ENCODE assay signal across 13 cellular contexts in the genomic region with DNA sequence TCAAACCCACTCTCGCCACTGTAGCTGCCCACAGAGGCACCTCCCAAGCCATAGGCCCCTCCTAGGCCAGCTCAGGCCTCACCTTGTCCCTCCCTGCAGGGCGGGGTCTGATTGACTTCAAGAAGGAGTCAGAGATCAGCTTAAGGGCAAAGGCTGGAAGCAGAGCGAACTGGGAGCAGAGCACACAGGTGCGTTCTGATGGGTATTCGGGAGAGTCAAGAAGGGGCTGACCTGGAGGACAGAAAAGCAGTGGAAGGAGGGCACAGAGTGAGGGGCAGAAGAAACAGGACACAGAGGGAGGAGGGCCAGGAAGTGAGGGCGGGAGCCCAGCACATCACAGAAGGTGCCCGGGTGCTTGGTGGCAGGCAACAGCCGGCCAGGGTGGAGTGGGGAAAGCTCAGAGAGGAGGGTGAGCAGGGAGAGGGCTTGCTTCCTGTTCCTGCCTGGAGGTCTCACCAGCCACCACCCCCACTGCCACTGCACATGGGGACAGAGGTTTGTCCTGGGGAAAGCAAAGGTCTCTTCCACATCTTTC. TPM values are rescaled to one million over a fixed set of nuclear protein-coding genes. Genes with fewer than 3 reads are reported as not detected.
DNase-seq lines count a peak whose midpoint lies in the region; TF ChIP-seq lines count a peak whose summit lies in the region.
"Had no signal": no experiment of that assay in that cellular context is flagged by ENCODE, and none has a peak within 500 bp of the region (broad histone marks: within the 10 kb centered on the region; RNA-seq: fewer than 3 reads in every experiment).

A gene with protein sequence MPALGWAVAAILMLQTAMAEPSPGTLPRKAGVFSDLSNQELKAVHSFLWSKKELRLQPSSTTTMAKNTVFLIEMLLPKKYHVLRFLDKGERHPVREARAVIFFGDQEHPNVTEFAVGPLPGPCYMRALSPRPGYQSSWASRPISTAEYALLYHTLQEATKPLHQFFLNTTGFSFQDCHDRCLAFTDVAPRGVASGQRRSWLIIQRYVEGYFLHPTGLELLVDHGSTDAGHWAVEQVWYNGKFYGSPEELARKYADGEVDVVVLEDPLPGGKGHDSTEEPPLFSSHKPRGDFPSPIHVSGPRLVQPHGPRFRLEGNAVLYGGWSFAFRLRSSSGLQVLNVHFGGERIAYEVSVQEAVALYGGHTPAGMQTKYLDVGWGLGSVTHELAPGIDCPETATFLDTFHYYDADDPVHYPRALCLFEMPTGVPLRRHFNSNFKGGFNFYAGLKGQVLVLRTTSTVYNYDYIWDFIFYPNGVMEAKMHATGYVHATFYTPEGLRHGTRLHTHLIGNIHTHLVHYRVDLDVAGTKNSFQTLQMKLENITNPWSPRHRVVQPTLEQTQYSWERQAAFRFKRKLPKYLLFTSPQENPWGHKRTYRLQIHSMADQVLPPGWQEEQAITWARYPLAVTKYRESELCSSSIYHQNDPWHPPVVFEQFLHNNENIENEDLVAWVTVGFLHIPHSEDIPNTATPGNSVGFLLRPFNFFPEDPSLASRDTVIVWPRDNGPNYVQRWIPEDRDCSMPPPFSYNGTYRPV (plus strand): TSS at position 147 of the 535 bp plus-strand sequence. CDS start 3,954 bp downstream, outside the sequence.

- H3K4me3 ChIP-seq in transverse colon (peak within 1 kb of the TSS; percentile 3 to 54 (median 43)), ascending aorta (no peak within 1 kb of the TSS)
- H3K4me3 ChIP-seq: testis had no signal

- 30 to 36% methylated on average over 3 to 8 of the region's 8 CpGs for WGBS in transverse colon (ENCODE audit: low coverage in 1 of 2), 2 donors

- intact Hi-C loops in transverse colon (cut with DNase I; ENCODE audit: low total_unique reads) (no loop called here), ascending aorta (cut with DNase I) (no loop called here)

- peak within 1 kb of the TSS; percentile 70 to 86 (median 82) for H3K27ac ChIP-seq in transverse colon
- no peak within 1 kb of the TSS for H3K27ac ChIP-seq in ascending aorta
- H3K27ac ChIP-seq: 22Rv1, testis had no signal

- H3K27me3 ChIP-seq in transverse colon = no peaks in the 10 kb centered on the region
- no peaks in the 10 kb centered on the region for H3K27me3 ChIP-seq in ascending aorta
- H3K27me3 ChIP-seq: testis had no signal

- TF ChIP-seq CTCF in transverse colon (IDR thresholded peaks at IDR 0.05) (no peak), ascending aorta (IDR thresholded peaks at IDR 0.05) (no peak)

- DNase-seq in NCI-H146 (lab: John Stamatoyannopoulos, UW) (peak; percentile 23), NCI-H146 treated with DMSO at 0.1 percent for 48 hours (lab: John Stamatoyannopoulos, UW; ENCODE audit: unreplicated experiment) (no peak), RPMI8226 (peak; percentile 34), kidney tubule cell (ENCODE audit: low spot score) (peak; percentile 31), transverse colon (peak; percentile 91), mucosa of gallbladder (ENCODE audit: low spot score) (no peak), NCI-H1092 treated with DMSO at 0.1 percent for 48 hours (lab: John Stamatoyannopoulos, UW) (no peak), ascending aorta (ENCODE audit: low spot score in 2 of 2) (no peak)
- DNase-seq: nephron progenitor cell, SIG-M5, testis had no signal

- no peak for TF ChIP-seq EP300 in transverse colon (IDR thresholded peaks at IDR 0.05; ENCODE audit: low read depth)

- in situ Hi-C loops in transverse colon (cut with MboI; ENCODE audit: low pct_ligation_motif_present in 1 of 4, low pct_unique_long_range_greater_than_20kb in 1 of 4, low sequenced_read_pairs in 3 of 4) = loop anchor here in 1 of 4 donors (10.0 kb wide), 1 partner anchor 68 kb away; no protein-coding TSS in a partner anchor

- H3K36me3 ChIP-seq in transverse colon = no peaks in the 10 kb centered on the region
- no peaks in the 10 kb centered on the region for H3K36me3 ChIP-seq in ascending aorta

- H3K4me1 ChIP-seq in transverse colon (peaks cover 0 to 13% (median 0%) of the 10 kb centered on the region in 4 donors), ascending aorta (no peaks in the 10 kb centered on the region)
- H3K4me1 ChIP-seq: testis had no signal

- H3K9me3 ChIP-seq in transverse colon (no peaks in the 10 kb centered on the region), ascending aorta (no peaks in the 10 kb centered on the region)
- H3K9me3 ChIP-seq: testis had no signal

- peak; percentile 96 for TF ChIP-seq POLR2A in transverse colon (IDR thresholded peaks at IDR 0.05)

RNA-seq across cellular contexts. Expression of the gene that starts here (rescaled TPM):
- total RNA-seq in transverse colon (100 to 1,000 TPM; 143 to 687 (median 427) TPM), mucosa of gallbladder (8.4 TPM), ascending aorta (0.75 TPM)
- total RNA-seq: LHCN-M2 had no signal

Comparison
In these comparisons a context has a peak if more than half of its experiments do, and no peak if none do; other contexts are left out.
1. RNA of the gene that starts here (total RNA-seq): 143 to 687 TPM in transverse colon; 8.4 TPM in mucosa of gallbladder (single experiment) and 0.75 TPM in ascending aorta (single experiment); every median in the first group is over 10 times any median in the second.
2. DNase-seq: peak in NCI-H146 (single experiment), RPMI8226 (single experiment), kidney tubule cell (single experiment) and transverse colon (single experiment); none in NCI-H146 treated with DMSO at 0.1 percent for 48 hours (single experiment), mucosa of gallbladder (single experiment), NCI-H1092 treated with DMSO at 0.1 percent for 48 hours (single experiment) and ascending aorta (0 of 2).
3. H3K27ac ChIP-seq: peak in transverse colon (4 of 4); none in ascending aorta (0 of 2).
4. H3K4me3 ChIP-seq: peak in transverse colon (4 of 4); none in ascending aorta (0 of 2).